In the genomic region with DNA sequence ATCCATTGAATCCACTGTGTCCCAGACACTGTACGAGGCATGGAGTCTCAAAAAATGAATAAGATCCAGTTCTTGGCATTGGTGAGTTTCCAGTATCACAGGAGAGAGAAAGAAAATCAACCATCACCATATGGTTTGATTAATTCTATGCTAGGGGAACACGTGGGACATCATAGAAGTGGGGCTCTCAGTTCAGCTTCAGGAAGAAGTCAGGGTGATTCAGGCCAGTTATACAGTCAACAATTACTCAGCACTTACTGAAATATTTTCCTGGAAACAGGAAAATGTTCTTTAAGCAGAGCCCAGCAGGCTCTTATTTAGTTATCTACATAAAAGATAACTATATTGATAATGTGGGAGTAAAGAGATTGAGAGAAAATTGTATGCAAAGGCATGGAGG, we compare ENCODE assay signal across 21 cellular contexts.
"Had no signal": no experiment of that assay in that cellular context is flagged by ENCODE, and none has a peak within 500 bp of the region (broad histone marks: within the 10 kb centered on the region; RNA-seq: fewer than 3 reads in every experiment).

No MANE protein-coding gene starts in this region.

- H3K4me1 ChIP-seq: esophagus squamous epithelium, gastroesophageal sphincter, heart right ventricle, psoas muscle, stomach had no signal

- H3K4me3 ChIP-seq: esophagus squamous epithelium, gastroesophageal sphincter, heart right ventricle, psoas muscle, smooth muscle cell, stomach had no signal

- H3K9me3 ChIP-seq: esophagus squamous epithelium, gastroesophageal sphincter, psoas muscle had no signal

- H3K27me3 ChIP-seq: esophagus squamous epithelium, gastroesophageal sphincter, heart right ventricle, stomach had no signal

- DNase-seq: activated CD4-positive, alpha-beta memory T cell treated with anti-CD3 and anti-CD28 coated beads, Interleukin-2, amount 10 ng/mL, durations not matched to agents 7 days and 5 days; activated CD4-positive, alpha-beta T cell treated with anti-CD3 and anti-CD28 coated beads for 4 hours; activated CD8-positive, alpha-beta memory T cell treated with anti-CD3 and anti-CD28 coated beads, Interleukin-2, amount 10 ng/mL, durations not matched to agents 7 days and 5 days; activated naive CD8-positive, alpha-beta T cell treated with anti-CD3 and anti-CD28 coated beads for 36 hours; amygdala; cortex of kidney; effector CD4-positive, alpha-beta T cell; esophagus squamous epithelium; heart right ventricle; kidney glomerular epithelial cell; left ventricle myocardium superior; naive thymus-derived CD4-positive, alpha-beta T cell; psoas muscle; stimulated activated CD4-positive, alpha-beta T cell treated with anti-CD3 and anti-CD28 coated beads, Interleukin-4, amount 100 ng/mL, for 1 hour; stomach; T-helper 17 cell had no signal

- H3K4me2 ChIP-seq: smooth muscle cell had no signal

- FAIRE-seq: TTC549 had no signal

- H3K27ac ChIP-seq: esophagus squamous epithelium, gastroesophageal sphincter, heart right ventricle, psoas muscle, stomach had no signal

- H3K36me3 ChIP-seq: esophagus squamous epithelium, gastroesophageal sphincter, heart right ventricle, stomach had no signal

- ATAC-seq: activated CD8-positive, alpha-beta memory T cell treated with anti-CD3 and anti-CD28 coated beads, Interleukin-2, amount 10 ng/mL, durations not matched to agents 7 days and 5 days; gastroesophageal sphincter; heart right ventricle; left ventricle myocardium superior; naive thymus-derived CD4-positive, alpha-beta T cell; psoas muscle; sciatic nerve; T-helper 17 cell; WTC11 had no signal
